13 cellular contexts compared by ENCODE assay signal in genomic region chr6:116385462-116385807, GRCh38. TPM values are rescaled to one million over a fixed set of nuclear protein-coding genes. Genes with fewer than 3 reads are reported as not detected.
DNase-seq lines count a peak whose midpoint lies in the region; ATAC-seq, FAIRE-seq and TF ChIP-seq lines count a peak whose summit lies in the region.
"Had no signal": no experiment of that assay in that cellular context is flagged by ENCODE, and none has a peak within 500 bp of the region (broad histone marks: within the 10 kb centered on the region; RNA-seq: fewer than 3 reads in every experiment).

No MANE protein-coding gene starts in this region.

- TF ChIP-seq CTCF in GM12878 (IDR thresholded peaks at IDR 0.05 in 2 of 3, conservative IDR thresholded peaks at IDR 0.05 in 1 of 3; ENCODE audit: control insufficient read depth in 2 of 3, extremely low read depth in 1 of 3, insufficient read depth in 1 of 3, low read depth in 3 of 3, low read length in 3 of 3) = no peak

- H3K4me3 ChIP-seq in GM12878 (no peak overlapping the region), HAP-1 (no peak overlapping the region)
- H3K4me3 ChIP-seq: body of pancreas, esophagus squamous epithelium had no signal

- WGBS in GM12878 (ENCODE audit: insufficient coverage, insufficient replicate concordance, low lambda C conversion rate, missing lambda C conversion rate) = 7% methylated on average over 1 of the region's 1 CpG

- FAIRE-seq in GM12878 (lab: Jason Lieb, UNC) = no peak

- H3K27me3 ChIP-seq in GM12878 (replicated peaks in 1 of 2; ENCODE audit: control insufficient read depth in 2 of 2, insufficient read depth in 2 of 2, low read length in 1 of 2) = no peaks in the 10 kb centered on the region
- H3K27me3 ChIP-seq in HAP-1 (ENCODE audit: low read depth) = no peaks in the 10 kb centered on the region
- H3K27me3 ChIP-seq: body of pancreas, esophagus squamous epithelium had no signal

- RAD21 ChIA-PET in GM12878 (lab: Charles Lee; ENCODE audit: unreplicated experiment) = no interaction called here

- peaks cover 0 to 6% of the 10 kb centered on the region in 2 experiments; a peak in 1 of 4 replicates for H3K36me3 ChIP-seq in GM12878 (ENCODE audit: control insufficient read depth in 2 of 2, insufficient read depth in 2 of 2, low read length in 1 of 2)
- no peaks in the 10 kb centered on the region for H3K36me3 ChIP-seq in HAP-1 (replicated peaks)
- H3K36me3 ChIP-seq: esophagus squamous epithelium had no signal

- in situ Hi-C loops in GM12878 (cut with MboI) = no loop called here
- in situ Hi-C loops in HAP-1 (cut with MboI; ENCODE audit: low sequenced_read_pairs) = no loop called here

- POLR2A ChIA-PET in GM12878 (lab: Charles Lee) = interaction anchor here (1.8 kb wide), 1 partner anchor 14 kb away, joined by 10 read pairs; no protein-coding TSS in a partner anchor
- POLR2A ChIA-PET in activated CD4-positive, alpha-beta T cell treated with anti-CD3 and anti-CD28 coated beads for 36 hours (lab: Charles Lee) = no interaction called here

- no peak overlapping the region for H3K9ac ChIP-seq in GM12878 (ENCODE audit: control insufficient read depth, insufficient read depth, low read length)

- TF ChIP-seq POLR2A in GM12878 (IDR thresholded peaks at IDR 0.05; ENCODE audit: low read depth, low read length) = no peak

- DNase-seq in A172 (ENCODE audit: low spot score) (peak; percentile 45), HT1080 (ENCODE audit: low read depth) (peak; percentile 79), GM12878 (ENCODE audit: low read depth, low spot score) (no peak), left ventricle myocardium superior (no peak), HAP-1 (ENCODE audit: low spot score in 2 of 2) (no peak)
- DNase-seq in activated CD4-positive, alpha-beta T cell treated with anti-CD3 and anti-CD28 coated beads for 36 hours = no peak
- DNase-seq: activated CD8-positive, alpha-beta memory T cell treated with anti-CD3 and anti-CD28 coated beads, Interleukin-2, amount 50 U/mL, for 4 hours; esophagus squamous epithelium; NCI-H187; posterior cingulate gyrus had no signal

- no peak overlapping the region for H2AFZ ChIP-seq in GM12878 (ENCODE audit: control insufficient read depth, low read depth, low read length)

- peaks cover 13% of the 10 kb centered on the region for H3K4me1 Mint-ChIP-seq in activated CD4-positive, alpha-beta T cell treated with anti-CD3 and anti-CD28 coated beads for 36 hours

- H3K4me3 Mint-ChIP-seq in activated CD4-positive, alpha-beta T cell treated with anti-CD3 and anti-CD28 coated beads for 36 hours = no peak overlapping the region

- SMC1A ChIA-PET in GM12878 (lab: Charles Lee; ENCODE audit: uncharacterized antibody, unreplicated experiment) = interaction anchor here (1.0 to 2.3 kb wide), 4 partner anchors 10 to 37 kb away, joined by 4 to 21 read pairs (median 8); partner anchors contain the start of gene DSE

- CTCF ChIA-PET in GM12878 (lab: Yijun Ruan, JAX) = interaction anchor here (0.7 to 1.8 kb wide), 3 partner anchors 92 to 134 kb away, joined by 3 to 4 read pairs (median 3); no protein-coding TSS in a partner anchor
- CTCF ChIA-PET in activated CD4-positive, alpha-beta T cell treated with anti-CD3 and anti-CD28 coated beads for 36 hours (lab: Charles Lee) = no interaction called here

- TF ChIP-seq RAD21 in GM12878 (IDR thresholded peaks at IDR 0.05; ENCODE audit: insufficient read depth, low read depth, low read length) = no peak

- no peak for TF ChIP-seq EP300 in GM12878 (IDR thresholded peaks at IDR 0.05; ENCODE audit: borderline replicate concordance in 1 of 2, control insufficient read depth in 1 of 2, low read depth in 2 of 2, low read length in 2 of 2)

- peaks cover 47% of the 10 kb centered on the region for H3K4me1 ChIP-seq in GM12878 (ENCODE audit: control insufficient read depth, insufficient read depth, low read length)
- H3K4me1 ChIP-seq in HAP-1 = no peaks in the 10 kb centered on the region
- H3K4me1 ChIP-seq: body of pancreas had no signal

- H3K9me3 ChIP-seq in GM12878 (replicated peaks; ENCODE audit: control insufficient read depth, insufficient read depth, low read length) = no peaks in the 10 kb centered on the region
- no peaks in the 10 kb centered on the region for H3K9me3 ChIP-seq in HAP-1
- H3K9me3 ChIP-seq: body of pancreas, esophagus squamous epithelium had no signal

- H3K4me2 ChIP-seq in GM12878 (ENCODE audit: control insufficient read depth, insufficient read depth) = peak overlapping the region; percentile 5; the same call in 1 of the 2 replicates

- peaks cover 2% of the 10 kb centered on the region for H3K27me3 Mint-ChIP-seq in activated CD4-positive, alpha-beta T cell treated with anti-CD3 and anti-CD28 coated beads for 36 hours

- no TSS peak for BruUV-seq in GM12878 (replicated peaks; lab: Mats Ljungman, UMichigan)

- no peaks in the 10 kb centered on the region for H3K36me3 Mint-ChIP-seq in activated CD4-positive, alpha-beta T cell treated with anti-CD3 and anti-CD28 coated beads for 36 hours (ENCODE audit: low read depth)

- no peak overlapping the region for H3K27ac Mint-ChIP-seq in activated CD4-positive, alpha-beta T cell treated with anti-CD3 and anti-CD28 coated beads for 36 hours

- ATAC-seq in GM12878 (peak; percentile 35), left ventricle myocardium superior (peak; percentile 54), GM18870 (IDR thresholded peaks at IDR 0.05; ENCODE audit: unreplicated experiment) (no peak), HG03565 (IDR thresholded peaks at IDR 0.05; ENCODE audit: unreplicated experiment) (no peak)
- ATAC-seq in activated CD4-positive, alpha-beta T cell treated with anti-CD3 and anti-CD28 coated beads for 36 hours = no peak
- ATAC-seq: body of pancreas had no signal

- peaks cover 86% of the 10 kb centered on the region for H3K79me2 ChIP-seq in GM12878 (ENCODE audit: control insufficient read depth, insufficient read depth, low read length)

- intact Hi-C loops in GM12878 (cut with micrococcal nuclease; ENCODE audit: unreplicated experiment) (no loop called here), left ventricle myocardium superior (cut with micrococcal nuclease) (no loop called here)
- intact Hi-C loops in activated CD4-positive, alpha-beta T cell treated with anti-CD3 and anti-CD28 coated beads for 36 hours (cut with DNase I, micrococcal nuclease) = loop anchor here in 1 of 2 experiments (10.0 kb wide), 1 partner anchor 869 kb away; no protein-coding TSS in a partner anchor

- no peaks in the 10 kb centered on the region for H3K9me3 Mint-ChIP-seq in activated CD4-positive, alpha-beta T cell treated with anti-CD3 and anti-CD28 coated beads for 36 hours (ENCODE audit: low read depth)

- H3K27ac ChIP-seq in GM12878 (ENCODE audit: control insufficient read depth, insufficient read depth) = peak overlapping the region; percentile 79; the same call in 1 of the 2 replicates

- no peaks in the 10 kb centered on the region for H4K20me1 ChIP-seq in GM12878 (ENCODE audit: control insufficient read depth, insufficient read depth)

TF ChIP-seq in GM12878, 131 proteins besides CTCF, POLR2A, EP300 and RAD21 (continues in another document):
- TF ChIP-seq RELA (IDR thresholded peaks at IDR 0.05; ENCODE audit: borderline replicate concordance, partially characterized antibody) (no peak), DPF2 (IDR thresholded peaks at IDR 0.05) (no peak), MYC (IDR thresholded peaks at IDR 0.05; ENCODE audit: insufficient read depth, insufficient read length, insufficient replicate concordance, low read length, severe bottlenecking) (no peak), NFYA (IDR thresholded peaks at IDR 0.05; ENCODE audit: borderline replicate concordance, low read depth, low read length) (no peak), SUZ12 (IDR thresholded peaks at IDR 0.05; ENCODE audit: unreplicated experiment) (no peak), SIN3A (IDR thresholded peaks at IDR 0.05; ENCODE audit: low read depth, low read length) (no peak)

RNA-seq across cellular contexts. Expression of gene DSE, which starts 14.7 kb away (rescaled TPM):
- total RNA-seq in A172 (2014; rRNA removed; shearing (Covaris generic)) = 32.0 and 40.8 TPM in 2 replicates
- 38.6 and 44.3 TPM in 2 replicates for total RNA-seq in HT1080 (2014; rRNA removed; shearing (Covaris generic))
- 21.9 and 25.7 TPM in 2 replicates for polyA plus RNA-seq in HT1080 (2015; cell fraction: cytosol; rRNA removed)
- 27.1 and 30.7 TPM in 2 replicates for polyA plus RNA-seq in HT1080 (2015; cell fraction: nucleus; rRNA removed)
- total RNA-seq in GM12878 (2013; cell fraction: nucleolus; rRNA removed) = 131 and 135 TPM in 2 replicates
- total RNA-seq in GM12878 (2014; rRNA removed) = 65.3 and 77.4 TPM in 2 replicates
- 62.3 and 63.9 TPM in 2 replicates for total RNA-seq in GM12878 (2014; rRNA removed; fragmentation: Illumina TruSeq; extraction: Trizol)
- total RNA-seq in GM12878 (2021) = 75.1 and 76.4 TPM in 2 replicates
- 20.3 TPM for polyA plus RNA-seq in GM12878 (2011; ENCODE audit: low read depth)
- polyA plus RNA-seq in GM12878 (2011; rRNA removed) = 12.2 and 12.6 TPM in 2 replicates
- polyA plus RNA-seq in GM12878 (2011; cell fraction: cytosol; rRNA removed) = 6.7 and 9.5 TPM in 2 replicates
- polyA plus RNA-seq in GM12878 (2011; cell fraction: nucleus; rRNA removed) = 14.6 and 17.6 TPM in 2 replicates
- 22.5 and 29.0 TPM in 2 replicates for polyA plus RNA-seq in GM12878 (2012)
- 51.8 and 58.9 TPM in 2 replicates for polyA plus RNA-seq in GM12878 (2014; fragmentation: Illumina TruSeq; extraction: Trizol)
- 10 to 100 TPM; 17.1 to 24.2 TPM for polyA plus RNA-seq in GM12878 (2014; fragmentation: Nextera tagmentation; extraction: Ambion mirVana)
- polyA plus RNA-seq in GM12878 (2014; rRNA removed) = 35.9 and 38.6 TPM in 2 replicates
- polyA plus RNA-seq in GM12878 (2016; fragmentation: Nextera tagmentation; extraction: Ambion mirVana) = 10 to 100 TPM; 43.0 TPM
- 23.2 and 26.4 TPM in 2 replicates for polyA minus RNA-seq in GM12878 (2011; rRNA and poly(A)+ RNA removed)
- polyA minus RNA-seq in GM12878 (2011; cell fraction: cytosol; rRNA and poly(A)+ RNA removed) = 3.8 and 3.9 TPM in 2 replicates
- 17.5 and 26.1 TPM in 2 replicates for polyA minus RNA-seq in GM12878 (2011; cell fraction: nucleus; rRNA and poly(A)+ RNA removed)
- total RNA-seq in left ventricle myocardium superior = 12.7 TPM
- total RNA-seq in activated CD4-positive, alpha-beta T cell treated with anti-CD3 and anti-CD28 coated beads for 36 hours = 1 to 10 TPM; 5.6 TPM

Comparison
In these comparisons a context has a peak if more than half of its experiments do, and no peak if none do; other contexts are left out.
1. DNase-seq: peak in A172 (single experiment) and HT1080 (single experiment); none in GM12878 (single experiment), left ventricle myocardium superior (single experiment), HAP-1 (0 of 2) and activated CD4-positive, alpha-beta T cell treated with anti-CD3 and anti-CD28 coated beads for 36 hours (single experiment).
2. ATAC-seq: peak in GM12878 (single experiment) and left ventricle myocardium superior (single experiment); none in GM18870 (single experiment), HG03565 (single experiment) and activated CD4-positive, alpha-beta T cell treated with anti-CD3 and anti-CD28 coated beads for 36 hours (single experiment).